In genomic region chr9:135734616-135735144, GRCh38 we compare ENCODE assay signal across 1 cellular context.
TF ChIP-seq lines count a peak whose summit lies in the region.

No MANE protein-coding gene starts in this region.

TF ChIP-seq in HEK293, 187 proteins besides CTCF, POLR2A, EP300 and RAD21 (continued from another document):
- no peak for TF ChIP-seq ZNF560 (tag by site-specific recombination; IDR thresholded peaks at IDR 0.05; ENCODE audit: borderline replicate concordance)
- TF ChIP-seq ZNF174 (tag by site-specific recombination; IDR thresholded peaks at IDR 0.05) = no peak
- TF ChIP-seq PATZ1 (tag by site-specific recombination; IDR thresholded peaks at IDR 0.05) = no peak
- TF ChIP-seq ZIC2 (tag by site-specific recombination; IDR thresholded peaks at IDR 0.05) = peak; percentile 80
- TF ChIP-seq ZNF335 (tag by site-specific recombination; conservative IDR thresholded peaks at IDR 0.05) = no peak
